Comparison of ENCODE assay signal across 11 cellular contexts in the genomic region with DNA sequence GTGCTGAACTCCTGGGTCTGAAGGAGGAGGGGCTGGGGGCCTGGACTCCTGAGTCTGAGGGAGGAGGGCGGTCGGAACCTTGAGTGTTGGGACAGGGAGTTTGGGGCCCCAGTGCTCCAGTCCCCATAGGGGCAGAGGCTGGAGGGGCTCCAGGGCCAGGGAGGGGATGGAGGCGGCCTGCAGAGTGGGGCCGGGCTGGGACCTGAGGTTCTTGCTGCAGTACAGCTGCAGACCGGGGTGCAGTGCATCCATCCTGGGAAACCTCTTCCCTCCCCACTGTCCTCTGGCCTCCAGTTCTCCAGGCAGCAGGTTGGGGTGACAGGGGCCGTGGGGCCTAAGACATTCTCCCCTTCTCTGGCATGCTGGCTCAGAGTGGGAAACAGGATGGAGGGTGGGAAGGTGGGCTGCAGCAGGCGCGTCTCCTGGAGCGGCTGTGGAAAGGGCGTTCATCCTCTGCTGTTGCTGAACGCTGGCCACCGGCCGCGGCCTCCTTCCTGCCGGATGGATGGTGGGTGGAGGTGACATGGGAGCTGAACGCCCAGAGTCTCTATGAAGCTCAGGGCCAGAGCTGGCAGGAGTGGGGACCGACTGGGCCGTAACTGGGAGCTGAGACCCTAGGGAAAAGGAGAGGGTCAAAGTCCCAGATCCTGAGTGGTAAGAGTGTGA. TPM values are rescaled to one million over a fixed set of nuclear protein-coding genes. Genes with fewer than 3 reads are reported as not detected.
DNase-seq lines count a peak whose midpoint lies in the region; ATAC-seq and TF ChIP-seq lines count a peak whose summit lies in the region.
"Had no signal": no experiment of that assay in that cellular context is flagged by ENCODE, and none has a peak within 500 bp of the region (broad histone marks: within the 10 kb centered on the region; RNA-seq: fewer than 3 reads in every experiment).

No MANE protein-coding gene starts in this region.

- H3K9me3 ChIP-seq in CD8-positive, alpha-beta memory T cell (ENCODE audit: low read length), result no peaks in the 10 kb centered on the region
- H3K9me3 ChIP-seq in OCI-LY7 (ENCODE audit: low read length) (no peaks in the 10 kb centered on the region), esophagus muscularis mucosa (no peaks in the 10 kb centered on the region), osteoblast (ENCODE audit: low read depth, low read length) (no peaks in the 10 kb centered on the region), spleen (no peaks in the 10 kb centered on the region)

- H2AFZ ChIP-seq in OCI-LY7 (ENCODE audit: low read length) (no peak overlapping the region), osteoblast (ENCODE audit: low read length) (peak overlapping the region; percentile 56)

- TF ChIP-seq EP300 in esophagus muscularis mucosa (IDR thresholded peaks at IDR 0.05), result no peak

- no peaks in the 10 kb centered on the region for H3K36me3 Mint-ChIP-seq in CD8-positive, alpha-beta memory T cell
- H3K36me3 Mint-ChIP-seq: immature natural killer cell had no signal

- peak overlapping the region in 4 of 7 donors; percentile 51 to 55 (median 53) for H3K4me3 Mint-ChIP-seq in CD8-positive, alpha-beta memory T cell

- H3K9me3 Mint-ChIP-seq in CD8-positive, alpha-beta memory T cell, result no peaks in the 10 kb centered on the region
- H3K9me3 Mint-ChIP-seq: immature natural killer cell had no signal

- BruUV-seq in OCI-LY7 (replicated peaks; lab: Mats Ljungman, UMichigan), result no TSS peak

- 27% methylated on average over 16 of the region's 18 CpGs for WGBS in esophagus muscularis mucosa
- WGBS in spleen, 5 donors, result 63 to 74% (median 67%) methylated on average over 14 to 18 of the region's 18 CpGs

- no peak for TF ChIP-seq CTCF in OCI-LY7 (conservative IDR thresholded peaks at IDR 0.05; ENCODE audit: low read length)
- no peak for TF ChIP-seq CTCF in esophagus muscularis mucosa (IDR thresholded peaks at IDR 0.05)
- TF ChIP-seq CTCF in osteoblast (IDR thresholded peaks at IDR 0.05; ENCODE audit: extremely low read depth, low read depth, low read length), result no peak
- TF ChIP-seq CTCF in spleen (IDR thresholded peaks at IDR 0.05 in 8 of 11, conservative IDR thresholded peaks at IDR 0.05 in 3 of 11), result no peak

- no peaks in the 10 kb centered on the region for H3K9me2 ChIP-seq in OCI-LY7 (ENCODE audit: insufficient read depth, low read length)

- no peak overlapping the region for H3K4me3 ChIP-seq in CD8-positive, alpha-beta memory T cell (ENCODE audit: low read length)
- H3K4me3 ChIP-seq in OCI-LY7 (ENCODE audit: low read depth, low read length, poor library complexity, severe bottlenecking) (peak overlapping the region; percentile 64), esophagus muscularis mucosa (peak overlapping the region; percentile 73 to 82 (median 76)), osteoblast (ENCODE audit: insufficient read depth, low read length) (peak overlapping the region; percentile 43), spleen (no peak overlapping the region)

- CTCF ChIA-PET in CD8-positive, alpha-beta memory T cell (lab: Charles Lee), result no interaction called here
- CTCF ChIA-PET in OCI-LY7 (lab: Charles Lee; ENCODE audit: unreplicated experiment), result no interaction called here

- intact Hi-C loops in OCI-LY7 (cut with micrococcal nuclease; ENCODE audit: unreplicated experiment) (no loop called here), esophagus muscularis mucosa (cut with DNase I) (no loop called here), spleen (cut with DNase I; ENCODE audit: low total_unique reads) (no loop called here)

- H3K79me2 ChIP-seq in OCI-LY7 (ENCODE audit: insufficient read depth, low read depth, low read length) (no peaks in the 10 kb centered on the region; the same call in 1 of the 2 replicates), osteoblast (ENCODE audit: insufficient read depth, low read length) (no peaks in the 10 kb centered on the region)

- H3K27me3 Mint-ChIP-seq in CD8-positive, alpha-beta memory T cell, result peaks cover 0 to 3% of the 10 kb centered on the region in 2 donors

- H3K4me1 Mint-ChIP-seq in CD8-positive, alpha-beta memory T cell, result peaks cover 18 to 29% (median 26%) of the 10 kb centered on the region in 3 donors

- DNase-seq in CD8-positive, alpha-beta memory T cell, result no peak
- DNase-seq in OCI-LY7 (ENCODE audit: low spot score) (no peak), esophagus muscularis mucosa (ENCODE audit: extremely low spot score) (no peak), osteoblast (ENCODE audit: insufficient read length, low spot score, missing footprints) (peak; percentile 88), spleen (no peak)
- DNase-seq: immature natural killer cell; NCI-H2029 treated with DMSO at 0.1 percent for 48 hours; stimulated activated CD4-positive, alpha-beta T cell treated with anti-CD3 and anti-CD28 coated beads, Interleukin-12 subunit alpha, Interleukin-12 subunit beta, amount 100 ng/mL, for 4 hours had no signal

- H3K4me2 ChIP-seq in OCI-LY7 (ENCODE audit: low read length) (peak overlapping the region; percentile 56), osteoblast (ENCODE audit: insufficient read depth, low read length) (peak overlapping the region; percentile 65)

- ATAC-seq in HG02981 (IDR thresholded peaks at IDR 0.05; ENCODE audit: unreplicated experiment) (no peak), GM18517 (IDR thresholded peaks at IDR 0.05; ENCODE audit: unreplicated experiment) (no peak), GM19328 (IDR thresholded peaks at IDR 0.05; ENCODE audit: unreplicated experiment) (no peak)

- H3K27me3 ChIP-seq in CD8-positive, alpha-beta memory T cell (ENCODE audit: insufficient read depth, low read length, poor library complexity, severe bottlenecking), result no peaks in the 10 kb centered on the region
- peaks cover 0 to 7% (median 0%) of the 10 kb centered on the region in 4 donors for H3K27me3 ChIP-seq in esophagus muscularis mucosa
- no peaks in the 10 kb centered on the region for H3K27me3 ChIP-seq in osteoblast (ENCODE audit: insufficient read depth, low read length)
- peaks cover 0 to 25% (median 8%) of the 10 kb centered on the region in 7 donors for H3K27me3 ChIP-seq in spleen (replicated peaks in 1 of 7)

- H3K36me3 ChIP-seq in CD8-positive, alpha-beta memory T cell (ENCODE audit: insufficient read depth, low read length), result no peaks in the 10 kb centered on the region
- peaks cover 17% of the 10 kb centered on the region; the same call in 1 of the 2 replicates for H3K36me3 ChIP-seq in OCI-LY7 (ENCODE audit: insufficient read depth, low read length)
- H3K36me3 ChIP-seq in esophagus muscularis mucosa, result peaks cover 0 to 34% (median 10%) of the 10 kb centered on the region in 4 donors
- no peaks in the 10 kb centered on the region for H3K36me3 ChIP-seq in osteoblast (ENCODE audit: insufficient read depth, low read length)
- H3K36me3 ChIP-seq in spleen, result no peaks in the 10 kb centered on the region

- H3K27ac Mint-ChIP-seq in CD8-positive, alpha-beta memory T cell, result peak overlapping the region in 6 of 8 donors; percentile 42 to 89 (median 72)

- TF ChIP-seq POLR2A in esophagus muscularis mucosa (IDR thresholded peaks at IDR 0.05; ENCODE audit: low read depth), result no peak
- TF ChIP-seq POLR2A in spleen (IDR thresholded peaks at IDR 0.05), result no peak

- H3K27ac ChIP-seq in CD8-positive, alpha-beta memory T cell (ENCODE audit: low read depth, low read length), result no peak overlapping the region
- peak overlapping the region; percentile 7 for H3K27ac ChIP-seq in OCI-LY7 (ENCODE audit: low read depth, low read length, poor library complexity, severe bottlenecking)
- H3K27ac ChIP-seq in esophagus muscularis mucosa (replicated peaks in 1 of 4), result peak overlapping the region; percentile 91 to 95 (median 92)
- H3K27ac ChIP-seq in osteoblast (ENCODE audit: low read depth, low read length), result no peak overlapping the region
- peak overlapping the region in 1 of 8 donors; percentile 5 for H3K27ac ChIP-seq in spleen

- POLR2A ChIA-PET in CD8-positive, alpha-beta memory T cell (lab: Charles Lee), result no interaction called here
- POLR2A ChIA-PET in OCI-LY7 (lab: Charles Lee), result no interaction called here

- H4K20me1 ChIP-seq in OCI-LY7 (ENCODE audit: insufficient read depth, low read length), result no peaks in the 10 kb centered on the region
- H4K20me1 ChIP-seq in osteoblast (ENCODE audit: insufficient read depth, low read length), result no peaks in the 10 kb centered on the region

- peaks cover 13% of the 10 kb centered on the region for H3K4me1 ChIP-seq in CD8-positive, alpha-beta memory T cell (ENCODE audit: insufficient read depth, low read length)
- H3K4me1 ChIP-seq in OCI-LY7 (ENCODE audit: insufficient read depth, low read length, poor library complexity, severe bottlenecking) (peaks cover 45% of the 10 kb centered on the region), esophagus muscularis mucosa (peaks cover 10 to 38% (median 37%) of the 10 kb centered on the region in 4 donors), osteoblast (ENCODE audit: insufficient read depth, low read length) (peaks cover 16% of the 10 kb centered on the region), spleen (peaks cover 4 to 29% (median 9%) of the 10 kb centered on the region in 6 donors)

RNA-seq across cellular contexts. Expression of gene BRSK1, which starts 1.6 kb away (rescaled TPM):
- total RNA-seq in CD8-positive, alpha-beta memory T cell, result 1 to 10 TPM; 4.1 to 5.7 TPM
- 0.82 TPM for polyA plus RNA-seq in CD8-positive, alpha-beta memory T cell
- total RNA-seq in OCI-LY7 (2014; rRNA removed; shearing (Covaris generic)), result 15.9 and 16.1 TPM in 2 replicates
- total RNA-seq in OCI-LY7 (2022) (23.9 and 25.7 TPM in 2 replicates), esophagus muscularis mucosa (10 to 100 TPM in 1 of 4 donors, 1 to 10 TPM in 3; 3.3 to 16.9 (median 6.7) TPM), osteoblast (1.8 and 4.0 TPM in 2 replicates), spleen (1 to 10 TPM in 5 of 7 donors, under 1 TPM in 2; 0.79 to 2.9 (median 1.7) TPM)
- polyA plus RNA-seq in spleen, result 1 to 10 TPM in 2 of 3 donors, under 1 TPM in 1; 0.70 to 1.5 (median 1.0) TPM
- polyA plus RNA-seq: immature natural killer cell had no signal

RNA-seq across cellular contexts. Expression of gene HSPBP1, which starts 5.4 kb away (rescaled TPM):
- total RNA-seq in CD8-positive, alpha-beta memory T cell, result 10 to 100 TPM; 82.9 to 84.1 TPM
- 46.4 TPM for polyA plus RNA-seq in CD8-positive, alpha-beta memory T cell
- 41.3 and 50.5 TPM in 2 replicates for total RNA-seq in OCI-LY7 (2014; rRNA removed; shearing (Covaris generic))
- total RNA-seq in OCI-LY7 (2022) (31.9 and 38.7 TPM in 2 replicates), esophagus muscularis mucosa (10 to 100 TPM; 28.5 to 44.0 (median 32.2) TPM), osteoblast (20.6 and 26.4 TPM in 2 replicates), spleen (10 to 100 TPM; 14.2 to 26.8 (median 17.6) TPM)
- 10 to 100 TPM; 14.2 to 27.0 (median 26.4) TPM for polyA plus RNA-seq in spleen

RNA-seq across cellular contexts. Expression of gene PPP6R1, which starts 26.5 kb away (rescaled TPM):
- 100 to 1,000 TPM; 216 to 225 TPM for total RNA-seq in CD8-positive, alpha-beta memory T cell
- polyA plus RNA-seq in CD8-positive, alpha-beta memory T cell, result 143 TPM
- 82.0 and 89.6 TPM in 2 replicates for total RNA-seq in OCI-LY7 (2014; rRNA removed; shearing (Covaris generic))
- 156 and 161 TPM in 2 replicates for total RNA-seq in OCI-LY7 (2022)
- 10 to 100 TPM; 37.4 to 75.5 (median 45.6) TPM for total RNA-seq in esophagus muscularis mucosa
- total RNA-seq in osteoblast, result 27.1 and 32.6 TPM in 2 replicates
- 100 to 1,000 TPM; 113 to 150 (median 133) TPM for total RNA-seq in spleen
- 10 to 100 TPM; 49.2 to 90.5 (median 65.1) TPM for polyA plus RNA-seq in spleen

RNA-seq across cellular contexts. Expression of gene TMEM150B, which starts 39.8 kb away (rescaled TPM):
- total RNA-seq in CD8-positive, alpha-beta memory T cell, result under 1 TPM in 1 of 2 experiments, not detected in 1; 0.53 TPM
- not detected for polyA plus RNA-seq in CD8-positive, alpha-beta memory T cell
- total RNA-seq in OCI-LY7 (2014; rRNA removed; shearing (Covaris generic)), result not detected in 2 replicates
- total RNA-seq in OCI-LY7 (2022), result not detected in 2 replicates
- total RNA-seq in esophagus muscularis mucosa, result 1 to 10 TPM in 3 of 4 donors, under 1 TPM in 1; 0.83 to 5.2 (median 2.7) TPM
- total RNA-seq in osteoblast, result under 0.01 and 0.29 TPM in 2 replicates
- total RNA-seq in spleen, result 10 to 100 TPM in 3 of 7 donors, 1 to 10 TPM in 4; 5.6 to 34.1 (median 9.9) TPM
- polyA plus RNA-seq in spleen, result 1 to 10 TPM; 1.7 to 6.5 (median 4.1) TPM
- polyA plus RNA-seq: immature natural killer cell had no signal

RNA-seq across cellular contexts. Expression of gene KMT5C, which starts 54.3 kb away (rescaled TPM):
- total RNA-seq in CD8-positive, alpha-beta memory T cell, result 10 to 100 TPM; 14.6 to 15.0 TPM
- 1.6 TPM for polyA plus RNA-seq in CD8-positive, alpha-beta memory T cell
- total RNA-seq in OCI-LY7 (2014; rRNA removed; shearing (Covaris generic)), result 21.2 and 22.8 TPM in 2 replicates
- total RNA-seq in OCI-LY7 (2022) (36.1 and 43.4 TPM in 2 replicates), esophagus muscularis mucosa (1 to 10 TPM; 5.0 to 8.7 (median 8.1) TPM), osteoblast (9.7 and 10.9 TPM in 2 replicates), spleen (10 to 100 TPM; 10.5 to 18.1 (median 12.8) TPM)
- 10 to 100 TPM in 1 of 3 donors, 1 to 10 TPM in 2; 5.7 to 12.2 (median 7.8) TPM for polyA plus RNA-seq in spleen

Comparison
In these comparisons a context has a peak if more than half of its experiments do, and no peak if none do; other contexts are left out.
1. H3K27ac ChIP-seq: peak in OCI-LY7 (single experiment) and esophagus muscularis mucosa (4 of 4); none in CD8-positive, alpha-beta memory T cell (single experiment) and osteoblast (single experiment).
2. H3K4me3 ChIP-seq: peak in OCI-LY7 (single experiment), esophagus muscularis mucosa (4 of 4) and osteoblast (single experiment); none in CD8-positive, alpha-beta memory T cell (single experiment) and spleen (0 of 8).